In the genomic region with DNA sequence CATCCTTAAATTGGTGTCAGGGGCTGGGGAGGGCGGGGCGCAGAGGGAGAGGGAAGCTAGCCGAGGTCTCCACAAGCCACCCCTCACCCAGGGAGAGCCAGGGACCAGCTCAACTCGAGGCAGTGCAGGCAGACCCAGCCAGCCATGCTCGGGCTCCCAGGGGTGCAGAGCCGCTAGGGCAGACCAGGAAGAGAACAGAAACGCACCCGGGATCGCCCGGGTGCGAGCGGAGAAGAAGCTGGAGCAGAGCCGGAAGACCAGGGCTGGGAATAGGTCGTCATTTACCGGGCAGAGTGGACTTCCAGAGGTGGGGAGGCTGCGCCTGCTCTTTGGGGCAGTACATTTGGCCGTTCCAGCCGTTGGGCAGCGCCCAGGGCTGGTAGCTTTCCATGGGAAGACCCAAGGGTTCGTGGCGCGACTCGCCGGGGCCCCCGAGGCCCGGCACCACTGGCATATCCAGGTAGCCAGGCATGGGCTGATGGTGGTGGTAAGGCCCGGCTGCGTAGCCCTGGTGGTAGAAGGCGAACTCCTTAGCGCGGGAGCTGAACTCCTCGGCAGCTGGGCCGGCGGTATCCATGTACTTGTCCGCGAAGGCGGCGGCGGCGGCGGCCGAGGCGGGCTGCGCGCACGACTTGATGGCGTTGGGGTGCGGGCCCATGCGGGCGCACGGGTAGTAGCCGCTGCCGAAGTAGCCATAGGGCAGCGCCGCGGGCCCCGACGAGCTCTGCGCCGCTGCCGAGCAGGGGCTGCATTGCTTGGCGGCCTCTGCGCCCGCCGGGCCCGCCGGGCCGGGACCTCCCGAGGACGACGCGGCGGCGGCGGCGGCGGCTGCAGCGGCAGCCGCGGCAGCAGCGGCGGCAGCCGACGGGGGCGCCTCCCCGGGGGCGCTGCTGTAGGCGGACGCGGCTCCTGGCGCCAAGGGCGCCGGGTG, we compare ENCODE assay signal across 8 cellular contexts. TPM values are rescaled to one million over a fixed set of nuclear protein-coding genes. Genes with fewer than 3 reads are reported as not detected.
DNase-seq lines count a peak whose midpoint lies in the region; ATAC-seq and TF ChIP-seq lines count a peak whose summit lies in the region.

No MANE protein-coding gene starts in this region.

- CTCF ChIA-PET in WTC11 (lab: Charles Lee): interaction anchor here (0.9 to 2.5 kb wide), 10 partner anchors 10 to 895 kb away, joined by 3 to 20 read pairs (median 5); a partner anchor contains a TSS

- ATAC-seq in GM19351 (IDR thresholded peaks at IDR 0.05; ENCODE audit: unreplicated experiment) (peak; percentile 15), WTC11 (peak; percentile 40), memory B cell (ENCODE audit: low read depth) (no peak), HG02884 (IDR thresholded peaks at IDR 0.05; ENCODE audit: unreplicated experiment) (no peak), GM21390 (IDR thresholded peaks at IDR 0.05; ENCODE audit: unreplicated experiment) (no peak)

- in situ Hi-C loops in ACHN (cut with HindIII; ENCODE audit: low pct_ligation_motif_present, low pct_unique_long_range_greater_than_20kb, low sequenced_read_pairs): no loop called here

- H3K9me3 Mint-ChIP-seq in WTC11: no peaks in the 10 kb centered on the region
- H3K9me3 Mint-ChIP-seq in memory B cell: peaks cover 2% of the 10 kb centered on the region

- H3K27ac Mint-ChIP-seq in WTC11: no peak overlapping the region
- peak overlapping the region; percentile 79 for H3K27ac Mint-ChIP-seq in memory B cell

- TF ChIP-seq CTCF in WTC11 (IDR thresholded peaks at IDR 0.05): no peak

- POLR2A ChIA-PET in WTC11 (lab: Charles Lee): interaction anchor here (1.1 to 1.4 kb wide), 2 partner anchors 11 to 50 kb away, joined by 3 read pairs; no protein-coding TSS in a partner anchor

- DNase-seq in ACHN (peak; percentile 45), WTC11 (ENCODE audit: low spot score) (peak; percentile 55), memory B cell (ENCODE audit: low spot score in 2 of 2) (peak in 1 of 2 donors; percentile 39), NCI-H1048 (lab: John Stamatoyannopoulos, UW) (no peak), medulla oblongata (ENCODE audit: extremely low spot score) (no peak)

- peaks cover 24% of the 10 kb centered on the region for H3K4me1 Mint-ChIP-seq in WTC11
- peaks cover 17% of the 10 kb centered on the region for H3K4me1 Mint-ChIP-seq in memory B cell

- peaks cover 96% of the 10 kb centered on the region for H3K27me3 Mint-ChIP-seq in WTC11 (ENCODE audit: low read depth)
- H3K27me3 Mint-ChIP-seq in memory B cell: peaks cover 35% of the 10 kb centered on the region

- H3K4me3 Mint-ChIP-seq in WTC11 (peak overlapping the region; percentile 52), memory B cell (peak overlapping the region; percentile 56)

- H3K36me3 Mint-ChIP-seq in WTC11 (no peaks in the 10 kb centered on the region), memory B cell (no peaks in the 10 kb centered on the region)

TF ChIP-seq in WTC11, 78 proteins besides CTCF, POLR2A, EP300 and RAD21:
- no peak for TF ChIP-seq IRF2 (CRISPR knock-in tag; IDR thresholded peaks at IDR 0.05; ENCODE audit: borderline replicate concordance, low read depth)
- no peak for TF ChIP-seq ZNF232 (CRISPR knock-in tag; IDR thresholded peaks at IDR 0.05)
- TF ChIP-seq, protein P1, sequence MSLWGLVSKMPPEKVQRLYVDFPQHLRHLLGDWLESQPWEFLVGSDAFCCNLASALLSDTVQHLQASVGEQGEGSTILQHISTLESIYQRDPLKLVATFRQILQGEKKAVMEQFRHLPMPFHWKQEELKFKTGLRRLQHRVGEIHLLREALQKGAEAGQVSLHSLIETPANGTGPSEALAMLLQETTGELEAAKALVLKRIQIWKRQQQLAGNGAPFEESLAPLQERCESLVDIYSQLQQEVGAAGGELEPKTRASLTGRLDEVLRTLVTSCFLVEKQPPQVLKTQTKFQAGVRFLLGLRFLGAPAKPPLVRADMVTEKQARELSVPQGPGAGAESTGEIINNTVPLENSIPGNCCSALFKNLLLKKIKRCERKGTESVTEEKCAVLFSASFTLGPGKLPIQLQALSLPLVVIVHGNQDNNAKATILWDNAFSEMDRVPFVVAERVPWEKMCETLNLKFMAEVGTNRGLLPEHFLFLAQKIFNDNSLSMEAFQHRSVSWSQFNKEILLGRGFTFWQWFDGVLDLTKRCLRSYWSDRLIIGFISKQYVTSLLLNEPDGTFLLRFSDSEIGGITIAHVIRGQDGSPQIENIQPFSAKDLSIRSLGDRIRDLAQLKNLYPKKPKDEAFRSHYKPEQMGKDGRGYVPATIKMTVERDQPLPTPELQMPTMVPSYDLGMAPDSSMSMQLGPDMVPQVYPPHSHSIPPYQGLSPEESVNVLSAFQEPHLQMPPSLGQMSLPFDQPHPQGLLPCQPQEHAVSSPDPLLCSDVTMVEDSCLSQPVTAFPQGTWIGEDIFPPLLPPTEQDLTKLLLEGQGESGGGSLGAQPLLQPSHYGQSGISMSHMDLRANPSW (CRISPR knock-in tag; conservative IDR thresholded peaks at IDR 0.05; ENCODE audit: low read depth): no peak
- TF ChIP-seq ETV6 (CRISPR knock-in tag; IDR thresholded peaks at IDR 0.05): no peak

RNA-seq across cellular contexts. Expression of a gene that starts 0.8 kb away (rescaled TPM):
- not detected in 3 replicates for total RNA-seq in WTC11 (2021)

RNA-seq across cellular contexts. Expression of a gene that starts 14.1 kb away (rescaled TPM):
- total RNA-seq in WTC11 (2021): not detected in 3 replicates

RNA-seq across cellular contexts. Expression of a gene that starts 25.0 kb away (rescaled TPM):
- total RNA-seq in WTC11 (2021): 0.07 TPM in 1 of 3 replicates, not detected in the others

RNA-seq across cellular contexts. Expression of a gene that starts 33.8 kb away (rescaled TPM):
- not detected in 3 replicates for total RNA-seq in WTC11 (2021)

RNA-seq across cellular contexts. Expression of a gene that starts 42.7 kb away (rescaled TPM):
- not detected in 3 replicates for total RNA-seq in WTC11 (2021)

Comparison
In these comparisons a context has a peak if more than half of its experiments do, and no peak if none do; other contexts are left out.
1. DNase-seq: peak in ACHN (single experiment) and WTC11 (single experiment); none in NCI-H1048 (single experiment) and medulla oblongata (single experiment).
2. ATAC-seq: peak in GM19351 (single experiment) and WTC11 (single experiment); none in memory B cell (single experiment), HG02884 (single experiment) and GM21390 (single experiment).